In the genomic region with DNA sequence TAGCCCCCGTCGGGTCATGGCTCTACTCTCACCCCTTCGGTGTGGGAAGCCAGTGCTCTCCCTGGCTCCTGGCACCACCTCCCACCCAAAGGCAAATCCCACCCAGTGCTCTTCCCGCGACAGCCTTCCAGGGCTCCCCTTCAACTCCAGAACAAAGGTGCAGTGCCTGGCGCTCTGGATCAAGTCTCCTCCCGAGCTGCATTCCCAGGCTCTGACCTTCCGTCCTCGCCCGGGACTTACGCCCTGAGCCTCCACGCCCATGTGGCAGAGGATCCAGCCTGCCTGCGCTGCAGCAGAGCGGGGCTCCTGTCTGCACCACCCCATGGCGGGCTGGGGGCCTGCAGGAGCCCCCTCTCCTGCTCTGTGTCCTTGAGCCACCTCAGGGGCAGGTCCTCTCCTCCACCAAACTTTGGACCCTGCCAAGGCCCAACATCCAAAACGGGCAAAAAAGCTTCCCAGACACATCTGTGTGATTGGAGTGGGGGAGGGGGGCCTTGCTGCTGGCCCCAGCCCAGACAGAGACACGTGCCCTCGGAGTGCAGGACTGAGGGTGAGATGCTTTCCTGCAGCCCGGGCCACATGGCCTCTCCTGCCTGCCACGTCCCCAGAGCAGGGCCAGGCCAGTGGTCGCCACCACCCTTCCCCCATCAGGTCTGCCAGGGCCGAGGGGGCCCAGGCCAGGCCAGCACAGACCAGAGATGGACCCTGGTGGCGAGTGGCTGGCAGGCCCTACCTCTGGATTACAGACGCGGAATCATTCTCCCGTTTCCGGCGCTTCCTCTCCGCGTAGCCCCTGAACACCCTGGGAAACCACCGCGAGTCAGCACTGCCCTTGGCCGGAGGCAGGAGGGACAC, we compare ENCODE assay signal across 8 cellular contexts. TPM values are rescaled to one million over a fixed set of nuclear protein-coding genes. Genes with fewer than 3 reads are reported as not detected.
A peak's percentile ranks its signal among the peaks of the same experiment; 100 is the strongest.
DNase-seq lines count a peak whose midpoint lies in the region; ATAC-seq and TF ChIP-seq lines count a peak whose summit lies in the region.

No MANE protein-coding gene starts in this region.

- no peaks in the 10 kb centered on the region for H3K36me3 Mint-ChIP-seq in naive B cell

- peaks cover 36% of the 10 kb centered on the region for H3K4me1 ChIP-seq in BE2C
- H3K4me1 ChIP-seq in Panc1 (ENCODE audit: control insufficient read depth, insufficient read depth, low read length), result peaks cover 28% of the 10 kb centered on the region
- H3K4me1 ChIP-seq in esophagus (ENCODE audit: control insufficient read depth in 2 of 2, insufficient read depth in 2 of 2, low read length in 1 of 2), result peaks cover 5 to 20% of the 10 kb centered on the region in 2 donors

- POLR2A ChIA-PET in Panc1 (lab: Charles Lee), result no interaction called here

- H3K9me3 ChIP-seq in BE2C (no peaks in the 10 kb centered on the region), Panc1 (ENCODE audit: control insufficient read depth, insufficient read depth, low read depth, low read length) (no peaks in the 10 kb centered on the region), esophagus (ENCODE audit: control insufficient read depth in 2 of 2, insufficient read depth in 1 of 2, low read depth in 1 of 2, low read length in 1 of 2) (no peaks in the 10 kb centered on the region)

- TF ChIP-seq CTCF in BE2C (IDR thresholded peaks at IDR 0.05; ENCODE audit: low read depth, low read length) (no peak), Panc1 (IDR thresholded peaks at IDR 0.05) (no peak)

- peaks cover 19 to 26% (median 25%) of the 10 kb centered on the region in 3 donors for H3K4me1 Mint-ChIP-seq in naive B cell

- H3K27me3 ChIP-seq in BE2C (no peaks in the 10 kb centered on the region), Panc1 (ENCODE audit: control insufficient read depth, insufficient read depth, low read length) (no peaks in the 10 kb centered on the region), esophagus (ENCODE audit: control insufficient read depth in 1 of 2, insufficient read depth in 2 of 2, low read length in 2 of 2) (no peaks in the 10 kb centered on the region)

- peak overlapping the region; percentile 44 for H3K4me3 ChIP-seq in BE2C (ENCODE audit: low read depth, low read length)
- no peak overlapping the region for H3K4me3 ChIP-seq in Panc1 (ENCODE audit: low read depth in 2 of 2, low read length in 2 of 2)
- H3K4me3 ChIP-seq in esophagus (ENCODE audit: low read depth in 1 of 2, low read length in 2 of 2), result peak overlapping the region; percentile 47 to 50

- H3K9me3 Mint-ChIP-seq in naive B cell, result peaks cover 0 to 1% (median 0%) of the 10 kb centered on the region in 7 donors

- H3K36me3 ChIP-seq in BE2C, result peaks cover 53% of the 10 kb centered on the region
- no peaks in the 10 kb centered on the region; the same call in 1 of the 2 replicates for H3K36me3 ChIP-seq in Panc1 (ENCODE audit: control insufficient read depth, insufficient read depth, low read length)
- peaks cover 0 to 8% of the 10 kb centered on the region in 2 donors for H3K36me3 ChIP-seq in esophagus (ENCODE audit: control insufficient read depth in 2 of 2, insufficient read depth in 2 of 2, low read length in 1 of 2)

- CTCF ChIA-PET in Panc1 (lab: Charles Lee), result no interaction called here

- no TSS peak for BruUV-seq in Panc1 (replicated peaks; lab: Mats Ljungman, UMichigan)

- intact Hi-C loops in Panc1 (cut with micrococcal nuclease; ENCODE audit: unreplicated experiment), result no loop called here

- ATAC-seq in Panc1 (no peak; the same call in 1 of the 2 replicates), naive B cell (ENCODE audit: low read depth in 2 of 2) (no peak), GM19035 (IDR thresholded peaks at IDR 0.05; ENCODE audit: unreplicated experiment) (no peak), GM21526 (IDR thresholded peaks at IDR 0.05; ENCODE audit: low FRiP score, unreplicated experiment) (no peak), GM18867 (IDR thresholded peaks at IDR 0.05; ENCODE audit: unreplicated experiment) (no peak)

- WGBS in esophagus, 2 donors, result 50 to 54% methylated on average over 32 to 33 of the region's 33 CpGs

- peak; percentile 86 for DNase-seq in BE2C
- no peak for DNase-seq in Panc1 (ENCODE audit: low read depth, low spot score)
- no peak for DNase-seq in naive B cell
- DNase-seq in D341Med (ENCODE audit: low spot score), result no peak

- no peaks in the 10 kb centered on the region for H3K27me3 Mint-ChIP-seq in naive B cell

- peak overlapping the region; percentile 76 to 89 (median 80) for H3K4me3 Mint-ChIP-seq in naive B cell

- H3K27ac Mint-ChIP-seq in naive B cell, result peak overlapping the region in 5 of 6 donors; percentile 53 to 94 (median 69)

- H3K27ac ChIP-seq in Panc1 (ENCODE audit: low read length), result peak overlapping the region; percentile 54
- H3K27ac ChIP-seq in esophagus (ENCODE audit: low read depth in 2 of 2, low read length in 1 of 2), result peak overlapping the region; percentile 79 to 82

- in situ Hi-C loops in Panc1 (cut with HindIII; ENCODE audit: low pct_unique_long_range_greater_than_20kb, low sequenced_read_pairs), result no loop called here

RNA-seq across cellular contexts. Expression of gene NSMF, which starts 4.4 kb away (rescaled TPM):
- 457 TPM for polyA plus RNA-seq in BE2C (2012; ENCODE audit: insufficient read depth, insufficient read length, low read depth)
- 40.0 TPM for total RNA-seq in Panc1 (2021; ENCODE audit: unreplicated experiment)
- 53.6 TPM for polyA plus RNA-seq in Panc1 (2012; ENCODE audit: insufficient read length)
- 10 to 100 TPM; 20.7 to 26.1 TPM for polyA plus RNA-seq in esophagus
- polyA plus RNA-seq in naive B cell (ENCODE audit: low read depth in 6 of 6), result 1 to 10 TPM in 5 of 6 donors, not detected in 1; 2.7 to 7.6 (median 3.7) TPM

RNA-seq across cellular contexts. Expression of gene ENTPD8, which starts 13.6 kb away (rescaled TPM):
- polyA plus RNA-seq in BE2C (2012; ENCODE audit: insufficient read depth, insufficient read length, low read depth), result 0.20 TPM
- total RNA-seq in Panc1 (2021; ENCODE audit: unreplicated experiment), result 3.9 TPM
- 4.2 TPM for polyA plus RNA-seq in Panc1 (2012; ENCODE audit: insufficient read length)
- polyA plus RNA-seq in esophagus (under 1 TPM; 0.04 to 0.05 TPM), naive B cell (ENCODE audit: low read depth in 6 of 6) (not detected)

RNA-seq across cellular contexts. Expression of gene NOXA1, which starts 31.5 kb away (rescaled TPM):
- polyA plus RNA-seq in BE2C (2012; ENCODE audit: insufficient read depth, insufficient read length, low read depth), result not detected
- total RNA-seq in Panc1 (2021; ENCODE audit: unreplicated experiment), result 3.7 TPM
- polyA plus RNA-seq in Panc1 (2012; ENCODE audit: insufficient read length), result 5.5 TPM
- 10 to 100 TPM in 1 of 2 donors, 1 to 10 TPM in 1; 6.5 to 14.3 TPM for polyA plus RNA-seq in esophagus
- polyA plus RNA-seq in naive B cell (ENCODE audit: low read depth in 6 of 6), result 1 to 10 TPM in 5 of 6 donors, not detected in 1; 1.3 to 2.3 (median 1.6) TPM

RNA-seq across cellular contexts. Expression of gene EXD3, which starts 31.8 kb away (rescaled TPM):
- polyA plus RNA-seq in BE2C (2012; ENCODE audit: insufficient read depth, insufficient read length, low read depth), result 22.0 TPM
- total RNA-seq in Panc1 (2021; ENCODE audit: unreplicated experiment), result 9.2 TPM
- polyA plus RNA-seq in Panc1 (2012; ENCODE audit: insufficient read length), result 14.6 TPM
- polyA plus RNA-seq in esophagus (10 to 100 TPM in 1 of 2 donors, 1 to 10 TPM in 1; 9.7 to 20.8 TPM), naive B cell (ENCODE audit: low read depth in 6 of 6) (1 to 10 TPM in 5 of 6 donors, not detected in 1; 2.3 to 7.5 (median 4.5) TPM)

Comparison
In these comparisons a context has a peak if more than half of its experiments do, and no peak if none do; other contexts are left out.
1. H3K4me3 ChIP-seq: peak in BE2C (single experiment) and esophagus (2 of 2); none in Panc1 (0 of 2).